ENCODE assay signal across 30 cellular contexts in genomic region chr9:20544953-20545622, GRCh38.
"Had no signal": no experiment of that assay in that cellular context is flagged by ENCODE, and none has a peak within 500 bp of the region (broad histone marks: within the 10 kb centered on the region; RNA-seq: fewer than 3 reads in every experiment).

No MANE protein-coding gene starts in this region.

- H3K4me3 ChIP-seq: ascending aorta, cardiac muscle cell, coronary artery, dorsolateral prefrontal cortex, gastrocnemius medialis, right atrium auricular region, tibial nerve had no signal

- H3K4me1 Mint-ChIP-seq: mesothelial cell of epicardium; stimulated activated naive B cell treated with anti-CD40 and anti-IgM and Interleukin-4, amounts not matched to agents 10 μg/mL and 1 μg/mL and 100 μg/mL, for 72 hours had no signal

- H3K4me3 Mint-ChIP-seq: activated CD4-positive, alpha-beta memory T cell treated with anti-CD3 and anti-CD28 coated beads, Interleukin-2, amount 10 ng/mL, durations not matched to agents 7 days and 5 days; activated CD4-positive, alpha-beta T cell treated with anti-CD3 and anti-CD28 coated beads, Interleukin-2, amount 10 ng/mL, durations not matched to agents 7 days and 5 days; activated CD8-positive, alpha-beta memory T cell treated with anti-CD3 and anti-CD28 coated beads, Interleukin-2, amount 10 ng/mL, durations not matched to agents 7 days and 5 days; brain; immature natural killer cell; mesothelial cell of epicardium; stimulated activated naive B cell treated with anti-CD40 and anti-IgM and Interleukin-4, amounts not matched to agents 10 μg/mL and 1 μg/mL and 100 μg/mL, for 72 hours; T-helper 17 cell had no signal

- H3K27me3 ChIP-seq: ascending aorta, cardiac muscle cell, dorsolateral prefrontal cortex, gastrocnemius medialis, right atrium auricular region, tibial nerve had no signal

- H3K4me1 ChIP-seq: ascending aorta, gastrocnemius medialis, right atrium auricular region, tibial nerve had no signal

- H3K36me3 ChIP-seq: ascending aorta, cardiac muscle cell, gastrocnemius medialis, right atrium auricular region, WERI-Rb-1 had no signal

- H3K9me3 ChIP-seq: gastrocnemius medialis had no signal

- H3K27ac ChIP-seq: ascending aorta, cardiac muscle cell, coronary artery, dorsolateral prefrontal cortex, gastrocnemius medialis, right atrium auricular region, tibial nerve, WERI-Rb-1 had no signal

- DNase-seq: activated CD4-positive, alpha-beta memory T cell treated with anti-CD3 and anti-CD28 coated beads, Interleukin-2, amount 10 ng/mL, durations not matched to agents 7 days and 5 days; activated CD4-positive, alpha-beta T cell treated with anti-CD3 and anti-CD28 coated beads, Interleukin-2, amount 10 ng/mL, durations not matched to agents 7 days and 5 days; activated CD8-positive, alpha-beta memory T cell treated with anti-CD3 and anti-CD28 coated beads, Interleukin-2, amount 10 ng/mL, durations not matched to agents 7 days and 5 days; activated gamma-delta T cell; activated naive CD4-positive, alpha-beta T cell treated with anti-CD3 and anti-CD28 coated beads, Interleukin-2, amount 50 U/mL, for 16 hours; cerebellar nuclear complex; dorsolateral prefrontal cortex; effector memory CD4-positive, alpha-beta T cell; erythroblast; gastrocnemius medialis; glutamatergic neuron; hippocampal formation; immature natural killer cell; kidney; left colon; naive B cell; nucleus accumbens; stimulated activated CD4-positive, alpha-beta T cell treated with anti-CD3 and anti-CD28 coated beads, Interleukin-15, amount 100 ng/mL, for 24 hours; stimulated activated CD4-positive, alpha-beta T cell treated with anti-CD3 and anti-CD28 coated beads, Interleukin-2, amount 100 ng/mL, for 24 hours; stimulated activated naive B cell treated with anti-CD40 and anti-IgM and Interleukin-4, amounts not matched to agents 10 μg/mL and 1 μg/mL and 100 μg/mL, for 72 hours; T-helper 17 cell; T1000; WERI-Rb-1 had no signal

- H3K27me3 Mint-ChIP-seq: activated CD4-positive, alpha-beta memory T cell treated with anti-CD3 and anti-CD28 coated beads, Interleukin-2, amount 10 ng/mL, durations not matched to agents 7 days and 5 days; activated CD4-positive, alpha-beta T cell treated with anti-CD3 and anti-CD28 coated beads, Interleukin-2, amount 10 ng/mL, durations not matched to agents 7 days and 5 days; activated CD8-positive, alpha-beta memory T cell treated with anti-CD3 and anti-CD28 coated beads, Interleukin-2, amount 10 ng/mL, durations not matched to agents 7 days and 5 days; brain; naive B cell; stimulated activated naive B cell treated with anti-CD40 and anti-IgM and Interleukin-4, amounts not matched to agents 10 μg/mL and 1 μg/mL and 100 μg/mL, for 72 hours; T-helper 17 cell had no signal

- H3K27ac Mint-ChIP-seq: activated CD4-positive, alpha-beta memory T cell treated with anti-CD3 and anti-CD28 coated beads, Interleukin-2, amount 10 ng/mL, durations not matched to agents 7 days and 5 days; activated CD4-positive, alpha-beta T cell treated with anti-CD3 and anti-CD28 coated beads, Interleukin-2, amount 10 ng/mL, durations not matched to agents 7 days and 5 days; activated CD8-positive, alpha-beta memory T cell treated with anti-CD3 and anti-CD28 coated beads, Interleukin-2, amount 10 ng/mL, durations not matched to agents 7 days and 5 days; immature natural killer cell; mesothelial cell of epicardium; naive B cell; stimulated activated naive B cell treated with anti-CD40 and anti-IgM and Interleukin-4, amounts not matched to agents 10 μg/mL and 1 μg/mL and 100 μg/mL, for 72 hours; T-helper 17 cell had no signal
